10 cellular contexts compared by ENCODE assay signal in the genomic region with DNA sequence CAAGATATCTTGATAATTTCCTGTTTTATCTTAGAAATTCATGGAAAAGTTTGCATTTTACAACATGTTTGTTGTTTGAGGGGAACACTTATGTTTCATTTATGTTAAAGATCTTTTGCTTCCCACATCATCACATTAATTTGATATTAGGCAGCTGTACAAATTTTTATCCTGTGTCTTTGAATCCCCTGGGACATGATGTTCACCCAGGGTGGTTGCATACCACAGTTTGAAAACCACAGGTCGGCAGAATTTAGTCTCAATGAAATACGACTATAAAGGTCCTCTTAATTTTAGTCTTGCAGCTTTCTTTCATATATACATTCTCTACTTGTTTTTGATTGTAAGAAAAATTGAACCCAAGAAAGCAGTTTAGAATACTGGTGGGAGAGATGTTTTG.
"Had no signal": no experiment of that assay in that cellular context is flagged by ENCODE, and none has a peak within 500 bp of the region (broad histone marks: within the 10 kb centered on the region; RNA-seq: fewer than 3 reads in every experiment).

No MANE protein-coding gene starts in this region.

- H3K9me3 Mint-ChIP-seq: T-helper 2 cell treated with Interferon-gamma antibody and Interleukin-4, amounts not matched to agents 5 μg/mL and 100 μg/mL, for 36 hours had no signal

- H3K4me3 Mint-ChIP-seq: nephron progenitor cell; T-helper 2 cell treated with Interferon-gamma antibody and Interleukin-4, amounts not matched to agents 5 μg/mL and 100 μg/mL, for 36 hours had no signal

- H3K27ac Mint-ChIP-seq: nephron progenitor cell; T-helper 2 cell treated with Interferon-gamma antibody and Interleukin-4, amounts not matched to agents 5 μg/mL and 100 μg/mL, for 36 hours had no signal

- DNase-seq: activated CD4-positive, alpha-beta T cell treated with anti-CD3 and anti-CD28 coated beads for 1 hour; activated CD4-positive, alpha-beta T cell treated with anti-CD3 and anti-CD28 coated beads, Interleukin-2, amount 50 U/mL, for 48 hours; activated gamma-delta T cell; activated T-cell treated with anti-CD3 and anti-CD28 coated beads, Interleukin-2, amount 50 U/mL, for 48 hours; left ventricle myocardium inferior; mesenchymal stem cell; nephron progenitor cell; stimulated activated CD4-positive, alpha-beta T cell treated with anti-CD3 and anti-CD28 coated beads, Interleukin-4, amount 100 ng/mL, for 24 hours; thyroid gland had no signal
